ENCODE assay signal across 6 cellular contexts in the genomic region with DNA sequence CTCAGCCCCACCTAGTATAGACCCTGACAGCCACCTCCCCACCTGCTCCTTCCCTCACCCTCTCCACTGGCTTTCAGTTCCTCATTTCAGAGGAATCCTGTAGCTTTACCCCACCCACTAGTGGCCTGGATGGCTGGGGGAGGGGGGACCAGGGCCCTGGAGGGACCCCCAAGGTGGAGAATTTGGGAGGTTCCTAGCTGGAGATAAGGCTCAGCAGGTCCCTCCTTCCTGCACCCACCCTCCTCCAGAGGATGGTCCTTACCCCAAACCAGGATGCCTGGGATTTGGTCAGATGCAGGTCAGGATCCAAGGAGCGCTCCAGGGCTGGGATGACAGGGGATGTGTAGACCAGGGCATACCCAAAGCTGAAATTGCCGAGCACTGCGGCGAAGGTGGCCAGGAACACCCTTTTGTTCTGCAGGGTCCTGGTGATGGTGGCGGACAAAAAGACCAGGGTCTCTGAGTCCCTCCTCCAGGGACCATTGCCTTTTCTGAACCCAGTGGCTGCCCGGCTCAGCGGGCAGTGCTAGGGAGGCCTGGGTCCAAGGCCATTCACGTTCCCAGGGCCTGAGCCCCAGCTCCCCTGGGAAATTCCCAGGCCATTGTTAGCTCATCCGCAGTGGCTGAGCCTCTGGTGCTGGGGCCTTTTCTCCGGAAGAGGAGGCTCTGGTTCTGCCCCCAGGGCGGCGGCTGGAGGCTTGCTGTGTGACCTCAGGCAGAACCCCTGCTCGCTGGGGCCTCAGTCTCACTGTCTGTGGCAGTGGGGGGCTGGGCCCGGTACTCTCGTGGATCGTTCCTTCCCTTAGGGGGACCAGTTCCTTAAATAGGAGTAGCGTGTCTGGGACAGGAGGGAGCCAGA. TPM values are rescaled to one million over a fixed set of nuclear protein-coding genes. Genes with fewer than 3 reads are reported as not detected.
DNase-seq lines count a peak whose midpoint lies in the region; ATAC-seq, FAIRE-seq and TF ChIP-seq lines count a peak whose summit lies in the region.

No MANE protein-coding gene starts in this region.

- DNase-seq in NCI-H748 (lab: John Stamatoyannopoulos, UW; ENCODE audit: unreplicated experiment) (peak; percentile 32), NCI-H748 treated with DMSO at 0.1 percent for 48 hours (lab: John Stamatoyannopoulos, UW) (no peak), astrocyte (ENCODE audit: low read depth) (no peak), NCI-H345 treated with DMSO at 0.1 percent for 48 hours (lab: John Stamatoyannopoulos, UW; ENCODE audit: unreplicated experiment) (no peak)

- peaks cover 15% of the 10 kb centered on the region for H4K20me1 ChIP-seq in astrocyte (ENCODE audit: insufficient read depth, low read length)

- H3K27ac ChIP-seq in astrocyte (ENCODE audit: low read depth, low read length): peak overlapping the region; percentile 25

- peak overlapping the region; percentile 98 for H3K4me2 ChIP-seq in astrocyte (ENCODE audit: low read length)

- no peak overlapping the region for H3K27ac Mint-ChIP-seq in astrocyte (ENCODE audit: unreplicated experiment)

- peaks cover 7% of the 10 kb centered on the region for H3K27me3 Mint-ChIP-seq in astrocyte (ENCODE audit: low read depth, unreplicated experiment)

- TF ChIP-seq CTCF in astrocyte (IDR thresholded peaks at IDR 0.05; ENCODE audit: insufficient read depth, low read depth, low read length): no peak

- peak overlapping the region; percentile 100 for H2AFZ ChIP-seq in astrocyte (ENCODE audit: low read depth, low read length)

- H3K4me3 ChIP-seq in astrocyte (ENCODE audit: insufficient read depth, low read depth, low read length): peak overlapping the region; percentile 68
- H3K4me3 ChIP-seq in mononuclear cell (ENCODE audit: low read length): peak overlapping the region; percentile 51

- H3K9me3 Mint-ChIP-seq in astrocyte (ENCODE audit: unreplicated experiment): no peaks in the 10 kb centered on the region

- H3K9me3 ChIP-seq in astrocyte (ENCODE audit: insufficient read depth, low read depth, low read length) (no peaks in the 10 kb centered on the region), mononuclear cell (ENCODE audit: low read depth, low read length) (no peaks in the 10 kb centered on the region)

- H3K36me3 Mint-ChIP-seq in astrocyte (ENCODE audit: low read depth, unreplicated experiment): peaks cover 2% of the 10 kb centered on the region

- no peak for FAIRE-seq in astrocyte (lab: Jason Lieb, UNC)

- H3K4me1 ChIP-seq in astrocyte (ENCODE audit: insufficient read depth, low read length): peaks cover 14% of the 10 kb centered on the region
- peaks cover 66% of the 10 kb centered on the region for H3K4me1 ChIP-seq in mononuclear cell (ENCODE audit: insufficient read depth, low read length)

- H3K4me3 Mint-ChIP-seq in astrocyte (ENCODE audit: unreplicated experiment): peak overlapping the region; percentile 86

- H3K79me2 ChIP-seq in astrocyte (ENCODE audit: insufficient read depth, low read length): peaks cover 11% of the 10 kb centered on the region

- H3K36me3 ChIP-seq in astrocyte (ENCODE audit: insufficient read depth, low read length): no peaks in the 10 kb centered on the region

- peak overlapping the region; percentile 86 for H3K9ac ChIP-seq in astrocyte (ENCODE audit: low read length)

- peaks cover 3% of the 10 kb centered on the region for H3K4me1 Mint-ChIP-seq in astrocyte (ENCODE audit: low read depth, unreplicated experiment)

- H3K27me3 ChIP-seq in astrocyte (ENCODE audit: insufficient read depth, low read length) (no peaks in the 10 kb centered on the region), mononuclear cell (ENCODE audit: insufficient read depth, low read length) (no peaks in the 10 kb centered on the region)

- ATAC-seq in HG03342 (IDR thresholded peaks at IDR 0.05; ENCODE audit: unreplicated experiment): peak; percentile 31

RNA-seq across cellular contexts. Expression of a gene that starts 0.7 kb away (rescaled TPM):
- total RNA-seq in astrocyte (21.1 and 24.3 TPM in 2 replicates), mononuclear cell (23.3 TPM)

RNA-seq across cellular contexts. Expression of a gene that starts 18.4 kb away (rescaled TPM):
- total RNA-seq in astrocyte (13.1 and 14.2 TPM in 2 replicates), mononuclear cell (2.3 TPM)

RNA-seq across cellular contexts. Expression of a gene that starts 46.5 kb away (rescaled TPM):
- not detected in 2 replicates for total RNA-seq in astrocyte
- not detected for total RNA-seq in mononuclear cell

RNA-seq across cellular contexts. Expression of a gene that starts 56.1 kb away (rescaled TPM):
- total RNA-seq in astrocyte (5.6 and 7.3 TPM in 2 replicates), mononuclear cell (0.42 TPM)

RNA-seq across cellular contexts. Expression of a gene that starts 56.3 kb away (rescaled TPM):
- 0.52 and 0.58 TPM in 2 replicates for total RNA-seq in astrocyte
- total RNA-seq in mononuclear cell: 0.10 TPM
